Comparison of ENCODE assay signal across 16 cellular contexts in genomic region chr10:115278294-115278693, GRCh38.
"Had no signal": no experiment of that assay in that cellular context is flagged by ENCODE, and none has a peak within 500 bp of the region (broad histone marks: within the 10 kb centered on the region; RNA-seq: fewer than 3 reads in every experiment).

No MANE protein-coding gene starts in this region.

- ATAC-seq: activated T-cell treated with anti-CD3 and anti-CD28 coated beads, Interleukin-2, amount 50 U/mL, for 72 hours; body of pancreas; esophagus mucosa; psoas muscle; sciatic nerve had no signal

- H3K4me2 ChIP-seq: hepatocyte had no signal

- FAIRE-seq: TTC549 had no signal

- H3K36me3 ChIP-seq: suprapubic skin had no signal

- H3K27ac ChIP-seq: body of pancreas, coronary artery, hepatocyte, psoas muscle, suprapubic skin had no signal

- H3K4me3 ChIP-seq: body of pancreas, coronary artery, hepatocyte, psoas muscle, suprapubic skin had no signal

- H2AFZ ChIP-seq: hepatocyte had no signal

- H3K27me3 ChIP-seq: body of pancreas, hepatocyte, suprapubic skin had no signal

- H3K79me2 ChIP-seq: hepatocyte had no signal

- H3K9me3 ChIP-seq: body of pancreas, psoas muscle, suprapubic skin had no signal

- DNase-seq: activated CD4-positive, alpha-beta T cell treated with anti-CD3 and anti-CD28 coated beads, Interleukin-2, amount 10 ng/mL, durations not matched to agents 7 days and 5 days; activated CD8-positive, alpha-beta memory T cell treated with anti-CD3 and anti-CD28 coated beads, Interleukin-2, amount 50 U/mL, for 48 hours; activated gamma-delta T cell treated with Interleukin-2 at 50 U/mL for 16 hours; activated T-cell treated with anti-CD3 and anti-CD28 coated beads, Interleukin-2, amount 50 U/mL, for 72 hours; amniotic stem cell; body of pancreas; central memory CD4-positive, alpha-beta T cell; islet precursor cell; mammary epithelial cell; psoas muscle had no signal

- H3K4me1 ChIP-seq: body of pancreas, psoas muscle, suprapubic skin had no signal
